In the genomic region with DNA sequence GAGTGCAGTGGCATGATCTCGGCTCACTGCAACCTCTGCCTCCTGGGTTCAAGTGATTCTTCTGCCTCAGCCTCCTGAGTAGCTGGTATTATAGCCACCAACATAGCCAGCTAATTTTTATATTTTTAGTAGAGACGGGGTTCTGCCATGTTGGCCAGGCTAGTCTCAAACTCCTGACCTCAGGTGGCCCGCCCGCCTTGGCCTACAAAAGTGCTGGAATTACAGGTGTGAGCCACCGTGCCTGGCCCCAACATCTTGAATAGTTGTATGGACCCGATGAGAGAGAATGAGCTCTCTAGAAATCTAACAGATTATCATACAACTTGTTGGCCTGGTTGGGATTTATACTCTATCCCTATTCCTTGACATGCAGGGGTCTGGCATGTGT, we compare ENCODE assay signal across 6 cellular contexts.
DNase-seq lines count a peak whose midpoint lies in the region; ATAC-seq, FAIRE-seq and TF ChIP-seq lines count a peak whose summit lies in the region.
"Not testable (repeated sequence)": the region's sequence is repeated elsewhere in the genome, so short reads cannot be mapped to it uniquely, and the experiment has no call there.

No MANE protein-coding gene starts in this region.

- H3K9me3 Mint-ChIP-seq in brain, result not testable (repeated sequence)

- WGBS in HepG2 (ENCODE audit: low lambda C conversion rate), result 65% methylated on average over 6 of the region's 6 CpGs

- in situ Hi-C loops in Caki2 (cut with HindIII; ENCODE audit: low pct_unique_long_range_greater_than_20kb, low sequenced_read_pairs), result not testable (repeated sequence)
- in situ Hi-C loops in HepG2 (cut with HindIII; ENCODE audit: extremely low pct_ligation_motif_present, low pct_unique_long_range_greater_than_20kb), result loop anchor here (5.0 kb wide), 1 partner anchor 36 kb away; no protein-coding TSS in a partner anchor

- not testable (repeated sequence) for H3K4me3 ChIP-seq in RWPE2 (ENCODE audit: severe bottlenecking); HepG2 (replicated peaks in 1 of 3; ENCODE audit: insufficient read depth in 1 of 3, low read depth in 2 of 3, low read length in 3 of 3); osteoblast (ENCODE audit: insufficient read depth, low read length)

- not testable (repeated sequence) for ATAC-seq in RWPE2 (ENCODE audit: low read depth); HepG2

- H3K36me3 ChIP-seq in RWPE2 (ENCODE audit: low read depth); HepG2 (replicated peaks in 1 of 2; ENCODE audit: control insufficient read depth in 1 of 2, insufficient read depth in 2 of 2, low read length in 2 of 2); osteoblast (ENCODE audit: insufficient read depth, low read length): not testable (repeated sequence)

- peak overlapping the region in 3 of 5 experiments; percentile 7 to 71 (median 59) for H3K27ac Mint-ChIP-seq in brain

- not testable (repeated sequence) for TF ChIP-seq POLR2A in HepG2 (IDR thresholded peaks at IDR 0.05; ENCODE audit: insufficient read depth in 1 of 2, low read depth in 2 of 2, low read length in 2 of 2)

- POLR2A ChIA-PET in HepG2 (lab: Yijun Ruan, JAX), result interaction anchor here (0.7 to 3.9 kb wide), 9 partner anchors 22 to 287 kb away, joined by 3 to 88 read pairs (median 6); a partner anchor contains a TSS

- not testable (repeated sequence) for H3K36me3 Mint-ChIP-seq in brain

- not testable (repeated sequence) for FAIRE-seq in HepG2 (lab: Jason Lieb, UNC)

- TF ChIP-seq CTCF in 22Rv1 (IDR thresholded peaks at IDR 0.05); RWPE2 (IDR thresholded peaks at IDR 0.05; ENCODE audit: poor library complexity, severe bottlenecking); brain (conservative IDR thresholded peaks at IDR 0.05); HepG2 (CRISPR knock-in tag; IDR thresholded peaks at IDR 0.05); osteoblast (IDR thresholded peaks at IDR 0.05; ENCODE audit: extremely low read depth, low read depth, low read length): not testable (repeated sequence)

- H4K20me1 ChIP-seq in HepG2 (ENCODE audit: insufficient read depth, low read length), result not testable (repeated sequence)
- peaks cover 11% of the 10 kb centered on the region for H4K20me1 ChIP-seq in osteoblast (ENCODE audit: insufficient read depth, low read length)

- peaks cover 60% of the 10 kb centered on the region for H3K4me1 Mint-ChIP-seq in brain

- not testable (repeated sequence) for H3K79me2 ChIP-seq in HepG2 (ENCODE audit: insufficient read depth, low read length); osteoblast (ENCODE audit: insufficient read depth, low read length)

- TSS peak; percentile 30 for BruUV-seq in HepG2 (replicated peaks; lab: Mats Ljungman, UMichigan)

- not testable (repeated sequence) for TF ChIP-seq EP300 in HepG2 (IDR thresholded peaks at IDR 0.05; ENCODE audit: low read depth in 2 of 2, low read length in 2 of 2); HepG2 (CRISPR knock-in tag; IDR thresholded peaks at IDR 0.05; ENCODE audit: borderline replicate concordance)

- TF ChIP-seq RAD21 in HepG2 (CRISPR knock-in tag; IDR thresholded peaks at IDR 0.05), result not testable (repeated sequence)

- H3K9me3 ChIP-seq in RWPE2 (ENCODE audit: severe bottlenecking); HepG2 (ENCODE audit: low read length); osteoblast (ENCODE audit: low read depth, low read length): not testable (repeated sequence)

- H3K9ac ChIP-seq in HepG2 (ENCODE audit: insufficient read depth, low read depth, low read length), result not testable (repeated sequence)

- intact Hi-C loops in HepG2 (cut with micrococcal nuclease; ENCODE audit: unreplicated experiment), result not testable (repeated sequence)

- not testable (repeated sequence) for H3K27me3 ChIP-seq in RWPE2 (ENCODE audit: insufficient read depth, poor library complexity, severe bottlenecking); HepG2 (ENCODE audit: control insufficient read depth in 1 of 2, insufficient read depth in 2 of 2, low read length in 2 of 2); osteoblast (ENCODE audit: insufficient read depth, low read length)

- peak overlapping the region; percentile 41 for H3K27ac ChIP-seq in 22Rv1
- not testable (repeated sequence) for H3K27ac ChIP-seq in RWPE2 (ENCODE audit: poor library complexity, severe bottlenecking); osteoblast (ENCODE audit: low read depth, low read length)
- H3K27ac ChIP-seq in HepG2 (ENCODE audit: extremely low read length, insufficient read depth, low read length), result peak overlapping the region; percentile 64

- peak; percentile 10 for DNase-seq in Caki2 (ENCODE audit: low read depth)
- peak; percentile 15 for DNase-seq in RWPE2 (ENCODE audit: low spot score)
- not testable (repeated sequence) for DNase-seq in HepG2 (ENCODE audit: low spot score)
- peak; percentile 25 for DNase-seq in osteoblast (ENCODE audit: insufficient read length, low spot score, missing footprints)

- not testable (repeated sequence) for H3K27me3 Mint-ChIP-seq in brain

- not testable (repeated sequence) for H3K4me3 Mint-ChIP-seq in brain

- peak overlapping the region; percentile 66; the same call in 1 of the 2 replicates for H3K4me2 ChIP-seq in HepG2 (ENCODE audit: low read depth, low read length)
- not testable (repeated sequence) for H3K4me2 ChIP-seq in osteoblast (ENCODE audit: insufficient read depth, low read length)

- H3K4me1 ChIP-seq in RWPE2 (ENCODE audit: insufficient read depth, poor library complexity, severe bottlenecking); osteoblast (ENCODE audit: insufficient read depth, low read length): not testable (repeated sequence)
- peaks cover 81% of the 10 kb centered on the region for H3K4me1 ChIP-seq in HepG2 (ENCODE audit: insufficient read depth, low read length)

- not testable (repeated sequence) for H2AFZ ChIP-seq in HepG2 (ENCODE audit: low read length); osteoblast (ENCODE audit: low read length)

- CTCF ChIA-PET in HepG2 (lab: Yijun Ruan, JAX; ENCODE audit: low intra/inter-chr PET ratio, low total read pairs), result interaction anchor here (0.6 kb wide), 1 partner anchor 12 kb away, joined by 3 read pairs; no protein-coding TSS in a partner anchor
